26 cellular contexts compared by ENCODE assay signal in the genomic region with DNA sequence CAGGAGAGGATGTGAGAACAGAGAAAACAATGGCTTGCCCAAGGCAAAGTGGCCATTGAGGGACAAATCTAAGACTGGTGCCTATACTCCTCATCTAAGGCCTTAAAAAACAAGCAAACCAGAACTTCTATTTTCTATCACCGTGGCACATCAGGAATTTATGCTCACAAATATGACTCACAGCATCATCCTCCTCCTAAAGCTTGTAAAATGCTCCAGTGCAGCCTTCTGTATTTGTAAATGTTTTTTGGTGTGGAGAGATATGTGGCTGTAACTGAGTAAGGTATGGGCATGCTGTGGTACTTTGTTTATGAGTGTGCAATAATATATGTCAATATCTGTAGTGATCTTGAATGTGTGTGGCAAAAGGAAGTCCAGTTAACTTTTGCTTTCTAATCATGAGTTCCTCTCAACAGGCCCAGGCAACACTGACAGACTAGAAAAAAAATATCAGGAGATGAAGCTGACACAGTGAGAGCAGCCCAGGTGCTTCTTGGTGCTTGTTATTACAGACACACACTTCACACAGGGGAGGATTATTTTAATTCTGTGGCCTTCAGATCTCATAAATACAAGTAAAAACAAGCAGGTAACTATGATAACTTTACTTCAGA.
DNase-seq lines count a peak whose midpoint lies in the region; ATAC-seq lines count a peak whose summit lies in the region.
"Had no signal": no experiment of that assay in that cellular context is flagged by ENCODE, and none has a peak within 500 bp of the region (broad histone marks: within the 10 kb centered on the region; RNA-seq: fewer than 3 reads in every experiment).

No MANE protein-coding gene starts in this region.

- no peaks in the 10 kb centered on the region for H3K27me3 Mint-ChIP-seq in activated CD4-positive, alpha-beta T cell treated with anti-CD3 and anti-CD28 coated beads, Interleukin-2, amount 10 ng/mL, durations not matched to agents 24 days and 14 days
- no peaks in the 10 kb centered on the region for H3K27me3 Mint-ChIP-seq in activated naive CD8-positive, alpha-beta T cell treated with anti-CD3 and anti-CD28 coated beads for 36 hours
- H3K27me3 Mint-ChIP-seq: activated CD4-positive, alpha-beta T cell treated with anti-CD3 and anti-CD28 coated beads for 36 hours; central memory CD8-positive, alpha-beta T cell; stimulated activated naive CD8-positive, alpha-beta T cell treated with anti-CD3 and anti-CD28 coated beads, Interleukin-15, amount 100 ng/mL, for 72 hours; T-cell had no signal

- peaks cover 10% of the 10 kb centered on the region for H3K4me1 ChIP-seq in adipocyte (ENCODE audit: control insufficient read depth, insufficient read depth, low read length)
- H3K4me1 ChIP-seq: BE2C, tibial nerve had no signal

- DNase-seq in activated CD4-positive, alpha-beta T cell treated with anti-CD3 and anti-CD28 coated beads, Interleukin-2, amount 10 ng/mL, durations not matched to agents 24 days and 14 days: peak; percentile 42
- DNase-seq in activated CD4-positive, alpha-beta T cell treated with anti-CD3 and anti-CD28 coated beads for 4 hours: no peak
- peak; percentile 64 for DNase-seq in adipocyte (ENCODE audit: low read depth)
- DNase-seq in foreskin melanocyte: peak; percentile 60
- DNase-seq in NCI-H2196 (lab: John Stamatoyannopoulos, UW; ENCODE audit: unreplicated experiment): no peak
- DNase-seq in activated naive CD8-positive, alpha-beta T cell treated with anti-CD3 and anti-CD28 coated beads for 36 hours: no peak
- DNase-seq: activated CD4-positive, alpha-beta T cell treated with anti-CD3 and anti-CD28 coated beads for 36 hours; activated naive CD4-positive, alpha-beta T cell treated with anti-CD3 and anti-CD28 coated beads for 36 hours; activated T-cell treated with anti-CD3 and anti-CD28 coated beads, Interleukin-2, amount 50 U/mL, for 72 hours; anterior cingulate cortex; BE2C; COR-L47; DMS79 treated with DMSO at 0.1 percent for 48 hours; erythroblast; GOT3; NCI-H1694; NCI-H345; OCI-M1; SHP77 treated with DMSO at 0.1 percent for 48 hours; stimulated activated CD4-positive, alpha-beta T cell treated with anti-CD3 and anti-CD28 coated beads, Interleukin-4, amount 100 ng/mL, for 4 hours; stimulated activated naive CD8-positive, alpha-beta T cell treated with anti-CD3 and anti-CD28 coated beads, Interleukin-15, amount 100 ng/mL, for 72 hours; T-cell had no signal

- H3K27ac Mint-ChIP-seq in activated CD4-positive, alpha-beta T cell treated with anti-CD3 and anti-CD28 coated beads, Interleukin-2, amount 10 ng/mL, durations not matched to agents 24 days and 14 days: no peak overlapping the region
- H3K27ac Mint-ChIP-seq in activated naive CD8-positive, alpha-beta T cell treated with anti-CD3 and anti-CD28 coated beads for 36 hours: no peak overlapping the region
- H3K27ac Mint-ChIP-seq: activated CD4-positive, alpha-beta T cell treated with anti-CD3 and anti-CD28 coated beads for 36 hours; activated naive CD4-positive, alpha-beta T cell treated with anti-CD3 and anti-CD28 coated beads for 36 hours; activated T-cell treated with anti-CD3 and anti-CD28 coated beads, Interleukin-2, amount 50 U/mL, for 72 hours; T-cell had no signal

- no peak overlapping the region for H3K4me3 ChIP-seq in adipocyte (ENCODE audit: low read length)
- H3K4me3 ChIP-seq: tibial nerve had no signal

- no peaks in the 10 kb centered on the region for H3K9me3 ChIP-seq in adipocyte (ENCODE audit: control insufficient read depth, low read length)
- H3K9me3 ChIP-seq: BE2C, tibial nerve had no signal

- no peak overlapping the region for H3K9ac ChIP-seq in adipocyte (ENCODE audit: low read length)

- H3K9me3 Mint-ChIP-seq in activated CD4-positive, alpha-beta T cell treated with anti-CD3 and anti-CD28 coated beads, Interleukin-2, amount 10 ng/mL, durations not matched to agents 24 days and 14 days: no peaks in the 10 kb centered on the region
- H3K9me3 Mint-ChIP-seq in activated naive CD8-positive, alpha-beta T cell treated with anti-CD3 and anti-CD28 coated beads for 36 hours: no peaks in the 10 kb centered on the region
- H3K9me3 Mint-ChIP-seq: activated naive CD4-positive, alpha-beta T cell treated with anti-CD3 and anti-CD28 coated beads for 36 hours; activated T-cell treated with anti-CD3 and anti-CD28 coated beads, Interleukin-2, amount 50 U/mL, for 72 hours; central memory CD8-positive, alpha-beta T cell; T-cell had no signal

- ATAC-seq in HG03280 (IDR thresholded peaks at IDR 0.05; ENCODE audit: unreplicated experiment) (no peak), HG03159 (IDR thresholded peaks at IDR 0.05; ENCODE audit: unreplicated experiment) (no peak)
- ATAC-seq: activated CD4-positive, alpha-beta T cell treated with anti-CD3 and anti-CD28 coated beads for 36 hours; activated T-cell treated with anti-CD3 and anti-CD28 coated beads, Interleukin-2, amount 50 U/mL, for 72 hours; stimulated activated naive CD8-positive, alpha-beta T cell treated with anti-CD3 and anti-CD28 coated beads, Interleukin-15, amount 100 ng/mL, for 72 hours; T-cell had no signal

- H3K36me3 Mint-ChIP-seq in activated CD4-positive, alpha-beta T cell treated with anti-CD3 and anti-CD28 coated beads, Interleukin-2, amount 10 ng/mL, durations not matched to agents 24 days and 14 days (ENCODE audit: low read depth): no peaks in the 10 kb centered on the region
- H3K36me3 Mint-ChIP-seq in activated naive CD8-positive, alpha-beta T cell treated with anti-CD3 and anti-CD28 coated beads for 36 hours: no peaks in the 10 kb centered on the region

- no peaks in the 10 kb centered on the region for H3K4me1 Mint-ChIP-seq in activated CD4-positive, alpha-beta T cell treated with anti-CD3 and anti-CD28 coated beads, Interleukin-2, amount 10 ng/mL, durations not matched to agents 24 days and 14 days
- H3K4me1 Mint-ChIP-seq in activated naive CD8-positive, alpha-beta T cell treated with anti-CD3 and anti-CD28 coated beads for 36 hours: no peaks in the 10 kb centered on the region
- H3K4me1 Mint-ChIP-seq: activated CD4-positive, alpha-beta T cell treated with anti-CD3 and anti-CD28 coated beads for 36 hours; central memory CD8-positive, alpha-beta T cell; stimulated activated naive CD8-positive, alpha-beta T cell treated with anti-CD3 and anti-CD28 coated beads, Interleukin-15, amount 100 ng/mL, for 72 hours; T-cell had no signal

- H3K36me3 ChIP-seq in adipocyte (ENCODE audit: control insufficient read depth, insufficient read depth, low read length, severe bottlenecking): no peaks in the 10 kb centered on the region
- H3K36me3 ChIP-seq: BE2C, tibial nerve had no signal

- H3K4me3 Mint-ChIP-seq in activated CD4-positive, alpha-beta T cell treated with anti-CD3 and anti-CD28 coated beads, Interleukin-2, amount 10 ng/mL, durations not matched to agents 24 days and 14 days: no peak overlapping the region
- no peak overlapping the region for H3K4me3 Mint-ChIP-seq in activated naive CD8-positive, alpha-beta T cell treated with anti-CD3 and anti-CD28 coated beads for 36 hours
- H3K4me3 Mint-ChIP-seq: activated CD4-positive, alpha-beta T cell treated with anti-CD3 and anti-CD28 coated beads for 36 hours; activated naive CD4-positive, alpha-beta T cell treated with anti-CD3 and anti-CD28 coated beads for 36 hours; activated T-cell treated with anti-CD3 and anti-CD28 coated beads, Interleukin-2, amount 50 U/mL, for 72 hours; central memory CD8-positive, alpha-beta T cell; stimulated activated naive CD8-positive, alpha-beta T cell treated with anti-CD3 and anti-CD28 coated beads, Interleukin-15, amount 100 ng/mL, for 72 hours; T-cell had no signal

- intact Hi-C loops in activated CD4-positive, alpha-beta T cell treated with anti-CD3 and anti-CD28 coated beads, Interleukin-2, amount 10 ng/mL, durations not matched to agents 24 days and 14 days (cut with micrococcal nuclease): no loop called here

- H3K27me3 ChIP-seq in adipocyte (replicated peaks; ENCODE audit: control insufficient read depth, insufficient read depth, low read length): no peaks in the 10 kb centered on the region
- H3K27me3 ChIP-seq: BE2C, tibial nerve had no signal

Comparison
In these comparisons a context has a peak if more than half of its experiments do, and no peak if none do; other contexts are left out.
1. DNase-seq: peak in activated CD4-positive, alpha-beta T cell treated with anti-CD3 and anti-CD28 coated beads, Interleukin-2, amount 10 ng/mL, durations not matched to agents 24 days and 14 days (single experiment), adipocyte (single experiment) and foreskin melanocyte (single experiment); none in activated CD4-positive, alpha-beta T cell treated with anti-CD3 and anti-CD28 coated beads for 4 hours (0 of 2), NCI-H2196 (single experiment) and activated naive CD8-positive, alpha-beta T cell treated with anti-CD3 and anti-CD28 coated beads for 36 hours (single experiment).